In genomic region chr2:83251473-83251872, GRCh38 we compare ENCODE assay signal across 23 cellular contexts.
"Had no signal": no experiment of that assay in that cellular context is flagged by ENCODE, and none has a peak within 500 bp of the region (broad histone marks: within the 10 kb centered on the region; RNA-seq: fewer than 3 reads in every experiment).

No MANE protein-coding gene starts in this region.

- H3K4me1 ChIP-seq: heart left ventricle, psoas muscle, spleen, testis, tibial nerve, upper lobe of right lung, vagina had no signal

- H3K27me3 ChIP-seq: esophagus muscularis mucosa, heart left ventricle, neutrophil, spleen, testis, tibial nerve, upper lobe of right lung, vagina had no signal

- H3K36me3 Mint-ChIP-seq: naive thymus-derived CD4-positive, alpha-beta T cell; stimulated activated naive B cell treated with anti-CD40 and anti-IgM and Interleukin-4, amounts not matched to agents 10 μg/mL and 1 μg/mL and 100 μg/mL, for 72 hours had no signal

- H3K9me3 ChIP-seq: esophagus muscularis mucosa, neutrophil, psoas muscle, testis, upper lobe of right lung, vagina had no signal

- H3K4me3 ChIP-seq: esophagus muscularis mucosa, heart left ventricle, psoas muscle, spleen, testis, tibial nerve, upper lobe of right lung, vagina had no signal

- H3K27ac Mint-ChIP-seq: dendritic cell treated with granulocyte-macrophage colony-stimulating factor and Interleukin-4, amounts not matched to agents 40 ng/mL and 50 ng/mL, for 4 days; effector memory CD8-positive, alpha-beta T cell; naive thymus-derived CD4-positive, alpha-beta T cell; stimulated activated naive B cell treated with anti-CD40 and anti-IgM and Interleukin-4, amounts not matched to agents 10 μg/mL and 1 μg/mL and 100 μg/mL, for 72 hours; stimulated activated naive CD8-positive, alpha-beta T cell treated with anti-CD3 and anti-CD28 coated beads, Interleukin-15, amount 100 ng/mL, for 72 hours had no signal

- DNase-seq: effector memory CD8-positive, alpha-beta T cell; heart left ventricle; hippocampal formation; left colon; mammary epithelial cell; naive thymus-derived CD4-positive, alpha-beta T cell; psoas muscle; retina; spleen; stimulated activated CD4-positive, alpha-beta T cell treated with anti-CD3 and anti-CD28 coated beads, Interleukin-15, amount 100 ng/mL, for 24 hours; stimulated activated CD4-positive, alpha-beta T cell treated with anti-CD3 and anti-CD28 coated beads, Interleukin-1b, Interleukin-23, amount 100 ng/mL, for 48 hours; stimulated activated CD4-positive, alpha-beta T cell treated with anti-CD3 and anti-CD28 coated beads, Interleukin-4, amount 100 ng/mL, for 24 hours; stimulated activated naive B cell treated with anti-CD40 and anti-IgM and Interleukin-4, amounts not matched to agents 10 μg/mL and 1 μg/mL and 100 μg/mL, for 72 hours; stimulated activated naive CD8-positive, alpha-beta T cell treated with anti-CD3 and anti-CD28 coated beads, Interleukin-15, amount 100 ng/mL, for 72 hours; testis; upper lobe of right lung had no signal

- H3K27me3 Mint-ChIP-seq: dendritic cell treated with granulocyte-macrophage colony-stimulating factor and Interleukin-4, amounts not matched to agents 40 ng/mL and 50 ng/mL, for 4 days; effector memory CD8-positive, alpha-beta T cell; naive thymus-derived CD4-positive, alpha-beta T cell; stimulated activated naive B cell treated with anti-CD40 and anti-IgM and Interleukin-4, amounts not matched to agents 10 μg/mL and 1 μg/mL and 100 μg/mL, for 72 hours; stimulated activated naive CD8-positive, alpha-beta T cell treated with anti-CD3 and anti-CD28 coated beads, Interleukin-15, amount 100 ng/mL, for 72 hours had no signal

- H3K4me1 Mint-ChIP-seq: naive thymus-derived CD4-positive, alpha-beta T cell; stimulated activated naive B cell treated with anti-CD40 and anti-IgM and Interleukin-4, amounts not matched to agents 10 μg/mL and 1 μg/mL and 100 μg/mL, for 72 hours; stimulated activated naive CD8-positive, alpha-beta T cell treated with anti-CD3 and anti-CD28 coated beads, Interleukin-15, amount 100 ng/mL, for 72 hours had no signal

- H3K36me3 ChIP-seq: esophagus muscularis mucosa, heart left ventricle, neutrophil, spleen, tibial nerve, upper lobe of right lung, vagina had no signal

- ATAC-seq: effector memory CD8-positive, alpha-beta T cell; heart left ventricle; left colon; naive thymus-derived CD4-positive, alpha-beta T cell; psoas muscle; sciatic nerve; stimulated activated naive B cell treated with anti-CD40 and anti-IgM and Interleukin-4, amounts not matched to agents 10 μg/mL and 1 μg/mL and 100 μg/mL, for 72 hours; stimulated activated naive CD8-positive, alpha-beta T cell treated with anti-CD3 and anti-CD28 coated beads, Interleukin-15, amount 100 ng/mL, for 72 hours; upper lobe of right lung had no signal

- H3K4me3 Mint-ChIP-seq: dendritic cell treated with granulocyte-macrophage colony-stimulating factor and Interleukin-4, amounts not matched to agents 40 ng/mL and 50 ng/mL, for 4 days; effector memory CD8-positive, alpha-beta T cell; naive thymus-derived CD4-positive, alpha-beta T cell; stimulated activated naive B cell treated with anti-CD40 and anti-IgM and Interleukin-4, amounts not matched to agents 10 μg/mL and 1 μg/mL and 100 μg/mL, for 72 hours; stimulated activated naive CD8-positive, alpha-beta T cell treated with anti-CD3 and anti-CD28 coated beads, Interleukin-15, amount 100 ng/mL, for 72 hours had no signal

- H3K27ac ChIP-seq: epithelial cell of prostate, esophagus muscularis mucosa, heart left ventricle, neutrophil, psoas muscle, spleen, testis, tibial nerve, upper lobe of right lung, vagina had no signal
